Comparison of ENCODE assay signal across 8 cellular contexts in the genomic region with DNA sequence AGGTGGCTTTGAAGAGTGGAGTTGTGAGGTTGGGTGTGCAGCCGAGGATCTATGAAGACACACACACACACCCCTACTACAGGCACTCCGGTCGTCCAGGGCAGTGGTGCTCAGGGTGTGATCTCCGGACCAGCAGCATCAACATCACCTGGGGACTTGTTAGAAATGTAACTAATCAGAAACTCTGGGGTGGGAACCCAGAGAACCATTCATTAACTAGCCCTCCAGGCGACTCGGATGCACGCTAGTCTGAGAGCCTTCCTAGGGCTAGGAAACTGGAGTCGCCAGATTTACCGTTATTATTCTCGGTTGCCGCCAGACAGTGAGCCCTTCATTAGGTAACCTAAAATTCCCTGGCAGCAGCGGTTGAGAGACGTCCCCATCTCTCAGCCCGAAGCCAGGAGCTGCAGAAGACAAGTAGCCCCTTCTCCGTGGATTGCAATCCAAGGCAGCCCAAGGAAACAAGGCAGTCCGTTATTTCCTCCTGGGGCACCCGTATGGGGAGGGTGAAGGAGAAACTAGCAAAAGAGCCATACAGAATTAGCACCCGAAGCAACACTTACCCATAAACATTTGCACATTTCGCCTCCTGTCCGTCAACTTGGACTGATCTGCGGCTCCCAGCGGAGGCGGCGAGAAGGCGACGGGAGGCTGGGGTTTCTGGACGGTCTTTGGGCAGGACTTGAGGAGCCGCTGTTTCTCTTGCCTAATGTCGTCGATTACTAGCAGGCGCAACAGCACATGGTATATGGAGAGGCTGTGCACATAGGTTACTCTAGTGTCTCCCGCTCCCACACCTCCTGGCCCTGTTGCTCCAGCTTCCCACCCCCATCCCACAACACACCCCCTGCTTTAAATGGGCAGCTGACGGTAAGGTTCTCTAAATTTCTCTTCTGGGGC. TPM values are rescaled to one million over a fixed set of nuclear protein-coding genes. Genes with fewer than 3 reads are reported as not detected.
A peak's percentile ranks its signal among the peaks of the same experiment; 100 is the strongest.
DNase-seq lines count a peak whose midpoint lies in the region; ATAC-seq and TF ChIP-seq lines count a peak whose summit lies in the region.

No MANE protein-coding gene starts in this region.

- CTCF ChIA-PET in CD8-positive, alpha-beta T cell (lab: Charles Lee), result no interaction called here

- POLR2A ChIA-PET in CD8-positive, alpha-beta T cell (lab: Charles Lee), result no interaction called here

- H3K27ac Mint-ChIP-seq in CD8-positive, alpha-beta T cell, result no peak overlapping the region

- ATAC-seq in CD8-positive, alpha-beta T cell, result no peak
- ATAC-seq in GM19455 (IDR thresholded peaks at IDR 0.05; ENCODE audit: unreplicated experiment), result peak; percentile 33
- ATAC-seq in HG03469 (IDR thresholded peaks at IDR 0.05; ENCODE audit: unreplicated experiment), result no peak

- H3K9me3 Mint-ChIP-seq in CD8-positive, alpha-beta T cell, result no peaks in the 10 kb centered on the region

- peak overlapping the region; percentile 61 for H3K4me3 Mint-ChIP-seq in CD8-positive, alpha-beta T cell

- H3K36me3 Mint-ChIP-seq in CD8-positive, alpha-beta T cell, result no peaks in the 10 kb centered on the region

- no peak for TF ChIP-seq POLR2A in adrenal gland (IDR thresholded peaks at IDR 0.05)

- H3K4me2 ChIP-seq in skeletal muscle satellite cell (ENCODE audit: low read length), result peak overlapping the region; percentile 89

- H3K9ac ChIP-seq in iPS-15b (ENCODE audit: low read depth, low read length) (peak overlapping the region; percentile 12), skeletal muscle satellite cell (ENCODE audit: low read depth, low read length) (peak overlapping the region; percentile 99)

- DNase-seq in CD8-positive, alpha-beta T cell, result no peak
- DNase-seq in HK-2 (ENCODE audit: unreplicated experiment), result peak; percentile 73
- DNase-seq in adrenal gland, result peak in 5 of 7 donors; percentile 17 to 38 (median 29)
- no peak for DNase-seq in COLO829 (ENCODE audit: low spot score)

- H3K4me1 Mint-ChIP-seq in CD8-positive, alpha-beta T cell (ENCODE audit: low read depth), result peaks cover 29% of the 10 kb centered on the region

- no peaks in the 10 kb centered on the region for H3K9me3 ChIP-seq in CD8-positive, alpha-beta T cell (ENCODE audit: low read length)
- H3K9me3 ChIP-seq in adrenal gland (replicated peaks in 1 of 3) (no peaks in the 10 kb centered on the region), iPS-15b (ENCODE audit: control insufficient read depth, insufficient read depth, low read length) (no peaks in the 10 kb centered on the region), skeletal muscle satellite cell (replicated peaks; ENCODE audit: low read length) (no peaks in the 10 kb centered on the region)

- intact Hi-C loops in CD8-positive, alpha-beta T cell (cut with DNase I, micrococcal nuclease), result no loop called here
- intact Hi-C loops in adrenal gland (cut with DNase I), result loop anchor here in 1 of 2 donors (10.0 kb wide), 1 partner anchor 273 kb away; no protein-coding TSS in a partner anchor

- H3K27me3 Mint-ChIP-seq in CD8-positive, alpha-beta T cell (ENCODE audit: low read depth), result peaks cover 76% of the 10 kb centered on the region

- H3K36me3 ChIP-seq in CD8-positive, alpha-beta T cell (ENCODE audit: insufficient read depth, low read length), result no peaks in the 10 kb centered on the region
- H3K36me3 ChIP-seq in adrenal gland (replicated peaks in 1 of 2), result no peaks in the 10 kb centered on the region
- H3K36me3 ChIP-seq in iPS-15b (ENCODE audit: control insufficient read depth, insufficient read depth, low read length), result peaks cover 9% of the 10 kb centered on the region
- peaks cover 51% of the 10 kb centered on the region for H3K36me3 ChIP-seq in skeletal muscle satellite cell (ENCODE audit: insufficient read depth, low read length)

- H3K27me3 ChIP-seq in CD8-positive, alpha-beta T cell (ENCODE audit: insufficient read depth, low read length), result peaks cover 26% of the 10 kb centered on the region
- H3K27me3 ChIP-seq in adrenal gland, result no peaks in the 10 kb centered on the region
- peaks cover 38% of the 10 kb centered on the region for H3K27me3 ChIP-seq in iPS-15b (ENCODE audit: control insufficient read depth, insufficient read depth, low read length)
- no peaks in the 10 kb centered on the region for H3K27me3 ChIP-seq in skeletal muscle satellite cell (ENCODE audit: control insufficient read depth, insufficient read depth, low read length)

- TF ChIP-seq CTCF in CD8-positive, alpha-beta T cell (IDR thresholded peaks at IDR 0.05), result no peak
- TF ChIP-seq CTCF in adrenal gland (IDR thresholded peaks at IDR 0.05), result no peak

- H3K4me1 ChIP-seq in CD8-positive, alpha-beta T cell (ENCODE audit: insufficient read depth, low read length), result peaks cover 18% of the 10 kb centered on the region
- H3K4me1 ChIP-seq in adrenal gland (replicated peaks in 1 of 2), result peaks cover 12 to 16% of the 10 kb centered on the region in 2 donors
- H3K4me1 ChIP-seq in iPS-15b (ENCODE audit: control insufficient read depth, insufficient read depth, low read length), result peaks cover 20% of the 10 kb centered on the region
- H3K4me1 ChIP-seq in skeletal muscle satellite cell (ENCODE audit: control insufficient read depth, insufficient read depth, low read length), result peaks cover 39% of the 10 kb centered on the region

- H3K27ac ChIP-seq in CD8-positive, alpha-beta T cell (ENCODE audit: low read depth, low read length), result no peak overlapping the region
- H3K27ac ChIP-seq in adrenal gland, result peak overlapping the region in 4 of 5 donors; percentile 82 to 98 (median 86)

- 5 to 11% (median 8%) methylated on average over 22 to 33 of the region's 33 CpGs for WGBS in adrenal gland, 4 donors

- peak overlapping the region; percentile 43 for H3K4me3 ChIP-seq in CD8-positive, alpha-beta T cell (ENCODE audit: low read depth, low read length)
- H3K4me3 ChIP-seq in adrenal gland (peak overlapping the region in 2 of 4 donors; percentile 81 to 92), iPS-15b (ENCODE audit: low read depth, low read length) (peak overlapping the region; percentile 74), skeletal muscle satellite cell (ENCODE audit: low read length) (peak overlapping the region; percentile 83)

RNA-seq across cellular contexts. Expression of gene CCN1, which starts 2.9 kb away (rescaled TPM):
- not detected for total RNA-seq in CD8-positive, alpha-beta T cell
- 100 to 1,000 TPM in 2 of 8 donors, 10 to 100 TPM in 6; 17.1 to 152 (median 43.6) TPM for total RNA-seq in adrenal gland
- polyA plus RNA-seq in adrenal gland, result 100 to 1,000 TPM in 1 of 3 donors, 10 to 100 TPM in 2; 64.6 to 125 (median 90.4) TPM
- total RNA-seq in skeletal muscle satellite cell (2012; rRNA removed), result 17.5 and 49.4 TPM in 2 replicates

Comparison
In these comparisons a context has a peak if more than half of its experiments do, and no peak if none do; other contexts are left out.
1. DNase-seq: peak in HK-2 (single experiment) and adrenal gland (5 of 7); none in CD8-positive, alpha-beta T cell (0 of 7) and COLO829 (single experiment).
2. RNA of gene CCN1, which starts 2.9 kb away (total RNA-seq): 17.1 to 152 TPM in adrenal gland; not detected in CD8-positive, alpha-beta T cell; every median in the first group is over 10 times any median in the second.